In genomic region chr6:3847521-3847920, GRCh38 we compare ENCODE assay signal across 13 cellular contexts. TPM values are rescaled to one million over a fixed set of nuclear protein-coding genes. Genes with fewer than 3 reads are reported as not detected.
DNase-seq lines count a peak whose midpoint lies in the region; ATAC-seq lines count a peak whose summit lies in the region.
"Had no signal": no experiment of that assay in that cellular context is flagged by ENCODE, and none has a peak within 500 bp of the region (broad histone marks: within the 10 kb centered on the region; RNA-seq: fewer than 3 reads in every experiment).

No MANE protein-coding gene starts in this region.

- peak; percentile 15 for ATAC-seq in activated T-helper 17 cell treated with anti-CD3 and anti-CD28 coated beads, Interleukin-2, amount 50 U/mL, for 72 hours (replicated peaks)
- ATAC-seq in stimulated activated effector memory CD8-positive, alpha-beta T cell treated with anti-CD3 and anti-CD28 coated beads, Interleukin-12 subunit alpha, Interleukin-12 subunit beta, amount 100 ng/mL, for 72 hours: no peak

- H3K4me1 Mint-ChIP-seq in IgD-negative memory B cell (peaks cover 17 to 24% (median 22%) of the 10 kb centered on the region in 3 donors), immature natural killer cell (peaks cover 14 to 15% of the 10 kb centered on the region in 2 donors)
- peaks cover 25% of the 10 kb centered on the region for H3K4me1 Mint-ChIP-seq in activated T-helper 17 cell treated with anti-CD3 and anti-CD28 coated beads, Interleukin-2, amount 50 U/mL, for 72 hours
- peaks cover 43% of the 10 kb centered on the region for H3K4me1 Mint-ChIP-seq in stimulated activated effector memory CD8-positive, alpha-beta T cell treated with anti-CD3 and anti-CD28 coated beads, Interleukin-12 subunit alpha, Interleukin-12 subunit beta, amount 100 ng/mL, for 72 hours

- peaks cover 6% of the 10 kb centered on the region for H3K36me3 Mint-ChIP-seq in IgD-negative memory B cell
- peaks cover 38% of the 10 kb centered on the region for H3K36me3 Mint-ChIP-seq in activated T-helper 17 cell treated with anti-CD3 and anti-CD28 coated beads, Interleukin-2, amount 50 U/mL, for 72 hours (ENCODE audit: low read depth)
- no peaks in the 10 kb centered on the region for H3K36me3 Mint-ChIP-seq in immature natural killer cell
- peaks cover 19% of the 10 kb centered on the region for H3K36me3 Mint-ChIP-seq in stimulated activated effector memory CD8-positive, alpha-beta T cell treated with anti-CD3 and anti-CD28 coated beads, Interleukin-12 subunit alpha, Interleukin-12 subunit beta, amount 100 ng/mL, for 72 hours

- H3K4me3 Mint-ChIP-seq in IgD-negative memory B cell (peak overlapping the region in 1 of 4 donors; percentile 52), immature natural killer cell (peak overlapping the region in 2 of 5 donors; percentile 10 to 48)
- H3K4me3 Mint-ChIP-seq in activated T-helper 17 cell treated with anti-CD3 and anti-CD28 coated beads, Interleukin-2, amount 50 U/mL, for 72 hours: peak overlapping the region; percentile 96
- H3K4me3 Mint-ChIP-seq in stimulated activated effector memory CD8-positive, alpha-beta T cell treated with anti-CD3 and anti-CD28 coated beads, Interleukin-12 subunit alpha, Interleukin-12 subunit beta, amount 100 ng/mL, for 72 hours: peak overlapping the region; percentile 66

- H3K27me3 Mint-ChIP-seq in IgD-negative memory B cell: no peaks in the 10 kb centered on the region
- no peaks in the 10 kb centered on the region for H3K27me3 Mint-ChIP-seq in activated T-helper 17 cell treated with anti-CD3 and anti-CD28 coated beads, Interleukin-2, amount 50 U/mL, for 72 hours
- peaks cover 3 to 9% (median 4%) of the 10 kb centered on the region in 3 donors for H3K27me3 Mint-ChIP-seq in immature natural killer cell (ENCODE audit: low read depth in 3 of 3)

- H3K9me3 Mint-ChIP-seq in IgD-negative memory B cell: no peaks in the 10 kb centered on the region
- no peaks in the 10 kb centered on the region for H3K9me3 Mint-ChIP-seq in activated T-helper 17 cell treated with anti-CD3 and anti-CD28 coated beads, Interleukin-2, amount 50 U/mL, for 72 hours
- H3K9me3 Mint-ChIP-seq in immature natural killer cell: peaks cover 0 to 3% (median 0%) of the 10 kb centered on the region in 6 donors
- no peaks in the 10 kb centered on the region for H3K9me3 Mint-ChIP-seq in stimulated activated effector memory CD8-positive, alpha-beta T cell treated with anti-CD3 and anti-CD28 coated beads, Interleukin-12 subunit alpha, Interleukin-12 subunit beta, amount 100 ng/mL, for 72 hours

- peak overlapping the region in 2 of 3 donors; percentile 24 to 44 for H3K27ac Mint-ChIP-seq in IgD-negative memory B cell
- peak overlapping the region; percentile 100 for H3K27ac Mint-ChIP-seq in activated T-helper 17 cell treated with anti-CD3 and anti-CD28 coated beads, Interleukin-2, amount 50 U/mL, for 72 hours
- peak overlapping the region in 5 of 6 donors; percentile 32 to 98 (median 84) for H3K27ac Mint-ChIP-seq in immature natural killer cell
- peak overlapping the region; percentile 88 for H3K27ac Mint-ChIP-seq in stimulated activated effector memory CD8-positive, alpha-beta T cell treated with anti-CD3 and anti-CD28 coated beads, Interleukin-12 subunit alpha, Interleukin-12 subunit beta, amount 100 ng/mL, for 72 hours

- DNase-seq in immature natural killer cell: no peak
- no peak for DNase-seq in stimulated activated effector memory CD8-positive, alpha-beta T cell treated with anti-CD3 and anti-CD28 coated beads, Interleukin-12 subunit alpha, Interleukin-12 subunit beta, amount 100 ng/mL, for 72 hours (ENCODE audit: low spot score in 2 of 2)
- DNase-seq in pons (ENCODE audit: low spot score): no peak
- DNase-seq in cerebellum (ENCODE audit: low spot score): no peak
- DNase-seq in hippocampal formation (lab: John Stamatoyannopoulos, UW): no peak
- DNase-seq: H7; NCI-H2107; psoas muscle; SJCRH30; stimulated activated CD4-positive, alpha-beta T cell treated with anti-CD3 and anti-CD28 coated beads, Interleukin-4, amount 100 ng/mL, for 1 hour; stimulated activated naive CD4-positive, alpha-beta T cell treated with Interleukin-2 at 50 U/mL for 16 hours had no signal

RNA-seq across cellular contexts. Expression of gene FAM50B, which starts 1.7 kb away (rescaled TPM):
- polyA plus RNA-seq in IgD-negative memory B cell (14.0 TPM), immature natural killer cell (10 to 100 TPM in 1 of 3 donors, 1 to 10 TPM in 2; 3.9 to 15.9 (median 4.2) TPM)
- 10 to 100 TPM; 13.9 to 22.8 TPM for total RNA-seq in activated T-helper 17 cell treated with anti-CD3 and anti-CD28 coated beads, Interleukin-2, amount 50 U/mL, for 72 hours
- total RNA-seq in cerebellum: 10.1 TPM

Comparison
In these comparisons a context has a peak if more than half of its experiments do, and no peak if none do; other contexts are left out.
1. H3K27ac Mint-ChIP-seq: peak in every context shown above with its lines; median percentile 100 in activated T-helper 17 cell treated with anti-CD3 and anti-CD28 coated beads, Interleukin-2, amount 50 U/mL, for 72 hours; 88 in stimulated activated effector memory CD8-positive, alpha-beta T cell treated with anti-CD3 and anti-CD28 coated beads, Interleukin-12 subunit alpha, Interleukin-12 subunit beta, amount 100 ng/mL, for 72 hours; 84 in immature natural killer cell; 34 in IgD-negative memory B cell.